8 cellular contexts compared by ENCODE assay signal in genomic region chr12:49233842-49234526, GRCh38. TPM values are rescaled to one million over a fixed set of nuclear protein-coding genes. Genes with fewer than 3 reads are reported as not detected.
DNase-seq lines count a peak whose midpoint lies in the region; ATAC-seq and TF ChIP-seq lines count a peak whose summit lies in the region.

No MANE protein-coding gene starts in this region.

- peaks cover 7% of the 10 kb centered on the region for H3K4me1 Mint-ChIP-seq in memory B cell
- H3K4me1 Mint-ChIP-seq in stimulated activated naive CD8-positive, alpha-beta T cell treated with anti-CD3 and anti-CD28 coated beads, Interleukin-15, Interleukin-2, amounts not matched to agents 100 ng/mL and 50 ng/mL, for 24 hours (ENCODE audit: low read depth): peaks cover 23% of the 10 kb centered on the region

- H3K9me3 ChIP-seq in BE2C (no peaks in the 10 kb centered on the region), HUES6 (ENCODE audit: control insufficient read depth, insufficient read depth, low read depth, low read length) (no peaks in the 10 kb centered on the region), PC-9 (ENCODE audit: insufficient read depth, low read depth) (no peaks in the 10 kb centered on the region), mammary epithelial cell (replicated peaks; ENCODE audit: insufficient read depth, low read length) (no peaks in the 10 kb centered on the region)

- H3F3A ChIP-seq in PC-9 (ENCODE audit: insufficient read depth, low read depth): 0 out of 2 replicates have a peak, but pooled peaks cover 3% of the 10 kb centered on the region

- BruUV-seq in PC-9 (replicated peaks; lab: Mats Ljungman, UMichigan) (TSS peak; percentile 27), mammary epithelial cell (replicated peaks; lab: Mats Ljungman, UMichigan) (no TSS peak)

- dilution Hi-C loops in mammary epithelial cell (cut with HindIII; ENCODE audit: low sequenced_read_pairs): loop anchor here (10.0 kb wide), 1 partner anchor 169 kb away; the partner anchor contains the start of genes KMT2D and RHEBL1

- H3K79me2 ChIP-seq in PC-9 (ENCODE audit: low read depth) (no peaks in the 10 kb centered on the region), mammary epithelial cell (ENCODE audit: insufficient read depth, low read length) (no peaks in the 10 kb centered on the region)

- H3K4me1 ChIP-seq in BE2C: peaks cover 22% of the 10 kb centered on the region
- H3K4me1 ChIP-seq in HUES6 (ENCODE audit: control insufficient read depth, insufficient read depth, low read length): peaks cover 24% of the 10 kb centered on the region
- 0 out of 2 replicates have a peak, but pooled peaks cover 3% of the 10 kb centered on the region for H3K4me1 ChIP-seq in PC-9 (replicated peaks; ENCODE audit: insufficient read depth)
- H3K4me1 ChIP-seq in mammary epithelial cell (ENCODE audit: insufficient read depth, low read length): no peaks in the 10 kb centered on the region

- POLR2A ChIA-PET in PC-9 (lab: Charles Lee; ENCODE audit: unreplicated experiment): interaction anchor here (0.5 kb wide), 1 partner anchor 9 kb away, joined by 19 read pairs; no protein-coding TSS in a partner anchor

- no peak overlapping the region; the same call in 1 of the 2 replicates for H3K27ac ChIP-seq in HUES6 (ENCODE audit: low read depth, low read length)
- no peak overlapping the region for H3K27ac ChIP-seq in PC-9
- no peak overlapping the region for H3K27ac ChIP-seq in mammary epithelial cell (ENCODE audit: insufficient read depth, low read depth, low read length)

- peak overlapping the region; percentile 76 for H3K4me2 ChIP-seq in PC-9
- peak overlapping the region; percentile 78 for H3K4me2 ChIP-seq in mammary epithelial cell (ENCODE audit: insufficient read depth, low read depth, low read length)

- ATAC-seq in memory B cell (ENCODE audit: low read depth): peak; percentile 16
- no peak for ATAC-seq in GM19023 (IDR thresholded peaks at IDR 0.05; ENCODE audit: unreplicated experiment)

- H3K36me3 Mint-ChIP-seq in memory B cell: no peaks in the 10 kb centered on the region
- H3K36me3 Mint-ChIP-seq in stimulated activated naive CD8-positive, alpha-beta T cell treated with anti-CD3 and anti-CD28 coated beads, Interleukin-15, Interleukin-2, amounts not matched to agents 100 ng/mL and 50 ng/mL, for 24 hours (ENCODE audit: low read depth): no peaks in the 10 kb centered on the region

- DNase-seq in BE2C: peak; percentile 84
- no peak for DNase-seq in PC-9
- no peak for DNase-seq in mammary epithelial cell
- DNase-seq in memory B cell (ENCODE audit: low spot score in 2 of 2): peak; percentile 3 to 16
- no peak for DNase-seq in NCI-H524 (lab: John Stamatoyannopoulos, UW)

- intact Hi-C loops in PC-9 (cut with micrococcal nuclease; ENCODE audit: unreplicated experiment): loop anchor here (2.0 to 5.0 kb wide), 3 partner anchors 47 to 237 kb away; partner anchors contain the start of gene TUBA1A
- intact Hi-C loops in mammary epithelial cell (cut with micrococcal nuclease): loop anchor here (1.0 to 2.0 kb wide), 3 partner anchors 31 to 104 kb away; partner anchors contain the start of gene TUBA1C

- WGBS in mammary epithelial cell (ENCODE audit: low coverage, missing lambda C conversion rate): 73% methylated on average over 10 of the region's 19 CpGs

- no peaks in the 10 kb centered on the region for H3K27me3 Mint-ChIP-seq in memory B cell
- H3K27me3 Mint-ChIP-seq in stimulated activated naive CD8-positive, alpha-beta T cell treated with anti-CD3 and anti-CD28 coated beads, Interleukin-15, Interleukin-2, amounts not matched to agents 100 ng/mL and 50 ng/mL, for 24 hours: peaks cover 3% of the 10 kb centered on the region

- TF ChIP-seq CTCF in BE2C (IDR thresholded peaks at IDR 0.05; ENCODE audit: low read depth, low read length): no peak
- no peak; the same call in 1 of the 2 replicates for TF ChIP-seq CTCF in PC-9 (conservative IDR thresholded peaks at IDR 0.05)
- TF ChIP-seq CTCF in mammary epithelial cell (conservative IDR thresholded peaks at IDR 0.05 in 1 of 2, IDR thresholded peaks at IDR 0.05 in 1 of 2; ENCODE audit: extremely low read depth in 1 of 2, insufficient read depth in 1 of 2, low read depth in 1 of 2, low read length in 2 of 2): no peak

- H3K27ac Mint-ChIP-seq in memory B cell: peak overlapping the region; percentile 91
- H3K27ac Mint-ChIP-seq in stimulated activated naive CD8-positive, alpha-beta T cell treated with anti-CD3 and anti-CD28 coated beads, Interleukin-15, Interleukin-2, amounts not matched to agents 100 ng/mL and 50 ng/mL, for 24 hours: peak overlapping the region; percentile 83

- H3K4me3 ChIP-seq in BE2C (ENCODE audit: low read depth, low read length) (peak overlapping the region; percentile 47), HUES6 (ENCODE audit: low read depth, low read length) (no peak overlapping the region), PC-9 (peak overlapping the region; percentile 64; the same call in 1 of the 2 replicates), mammary epithelial cell (replicated peaks in 1 of 3; ENCODE audit: insufficient read depth in 1 of 3, low read depth in 2 of 3, low read length in 3 of 3) (no peak overlapping the region)

- peak overlapping the region; percentile 86 for H3K4me3 Mint-ChIP-seq in memory B cell
- H3K4me3 Mint-ChIP-seq in stimulated activated naive CD8-positive, alpha-beta T cell treated with anti-CD3 and anti-CD28 coated beads, Interleukin-15, Interleukin-2, amounts not matched to agents 100 ng/mL and 50 ng/mL, for 24 hours: peak overlapping the region; percentile 88

- in situ Hi-C loops in mammary epithelial cell (cut with MboI; ENCODE audit: low sequenced_read_pairs in 2 of 2): loop anchor here in 1 of 2 donors (10.0 kb wide), 1 partner anchor 169 kb away; the partner anchor contains the start of genes KMT2D and RHEBL1

- no peaks in the 10 kb centered on the region for H3K9me2 ChIP-seq in PC-9 (ENCODE audit: insufficient read depth)

- H3K36me3 ChIP-seq in BE2C: no peaks in the 10 kb centered on the region
- H3K36me3 ChIP-seq in HUES6 (ENCODE audit: control insufficient read depth, insufficient read depth, low read length): no peaks in the 10 kb centered on the region
- no peaks in the 10 kb centered on the region for H3K36me3 ChIP-seq in PC-9 (ENCODE audit: low read depth)
- no peaks in the 10 kb centered on the region for H3K36me3 ChIP-seq in mammary epithelial cell (ENCODE audit: insufficient read depth, low read length)

- H3K9me3 Mint-ChIP-seq in memory B cell: no peaks in the 10 kb centered on the region
- no peaks in the 10 kb centered on the region for H3K9me3 Mint-ChIP-seq in stimulated activated naive CD8-positive, alpha-beta T cell treated with anti-CD3 and anti-CD28 coated beads, Interleukin-15, Interleukin-2, amounts not matched to agents 100 ng/mL and 50 ng/mL, for 24 hours

- H3K27me3 ChIP-seq in BE2C (no peaks in the 10 kb centered on the region), HUES6 (ENCODE audit: control insufficient read depth, insufficient read depth, low read length) (no peaks in the 10 kb centered on the region), PC-9 (ENCODE audit: insufficient read depth, low read depth) (no peaks in the 10 kb centered on the region), mammary epithelial cell (ENCODE audit: insufficient read depth, low read length) (no peaks in the 10 kb centered on the region)

- H4K20me1 ChIP-seq in PC-9 (ENCODE audit: insufficient read depth): no peaks in the 10 kb centered on the region
- H4K20me1 ChIP-seq in mammary epithelial cell (ENCODE audit: insufficient read depth, low read length): no peaks in the 10 kb centered on the region

- H2AFZ ChIP-seq in PC-9 (peak overlapping the region; percentile 97; the same call in 1 of the 2 replicates), mammary epithelial cell (ENCODE audit: low read depth, low read length) (peak overlapping the region; percentile 85)

- H3K9ac ChIP-seq in HUES6 (ENCODE audit: low read length) (peak overlapping the region; percentile 45), mammary epithelial cell (ENCODE audit: insufficient read depth, low read length) (no peak overlapping the region)

- CTCF ChIA-PET in PC-9 (lab: Charles Lee): interaction anchor here (0.7 to 1.3 kb wide), 2 partner anchors 34 to 1452 kb away, joined by 3 read pairs; no protein-coding TSS in a partner anchor
- CTCF ChIA-PET in mammary epithelial cell (lab: Charles Lee; ENCODE audit: low non-redundant PET): no interaction called here

RNA-seq across cellular contexts. Expression of gene TUBA1C, which starts 30.9 kb away (rescaled TPM):
- 10.0 TPM for polyA plus RNA-seq in BE2C (2012; ENCODE audit: insufficient read depth, insufficient read length, low read depth)
- total RNA-seq in PC-9 (2021): 449 and 490 TPM in 2 replicates
- total RNA-seq in mammary epithelial cell: 100 to 1,000 TPM; 455 to 532 TPM
- polyA plus RNA-seq in mammary epithelial cell: 3,239 TPM
- 2,445 TPM for polyA minus RNA-seq in mammary epithelial cell

RNA-seq across cellular contexts. Expression of gene TUBA1A, which starts 45.1 kb away (rescaled TPM):
- 1,431 TPM for polyA plus RNA-seq in BE2C (2012; ENCODE audit: insufficient read depth, insufficient read length, low read depth)
- total RNA-seq in PC-9 (2021) (14.1 and 14.2 TPM in 2 replicates), mammary epithelial cell (100 to 1,000 TPM; 194 to 540 TPM)
- 680 TPM for polyA plus RNA-seq in mammary epithelial cell
- polyA minus RNA-seq in mammary epithelial cell: 1,013 TPM

Comparison
In these comparisons a context has a peak if more than half of its experiments do, and no peak if none do; other contexts are left out.
1. DNase-seq: peak in BE2C (single experiment) and memory B cell (2 of 2); none in PC-9 (0 of 2), mammary epithelial cell (single experiment) and NCI-H524 (0 of 2).
2. H3K4me3 ChIP-seq: peak in BE2C (single experiment) and PC-9 (single experiment); none in HUES6 (single experiment) and mammary epithelial cell (0 of 3).
3. RNA of gene TUBA1A, which starts 45.1 kb away (total RNA-seq): 194 to 540 TPM in mammary epithelial cell; 14.1 to 14.2 TPM in PC-9; every median in the first group is over 10 times any median in the second.